ENCODE assay signal across 30 cellular contexts in the genomic region with DNA sequence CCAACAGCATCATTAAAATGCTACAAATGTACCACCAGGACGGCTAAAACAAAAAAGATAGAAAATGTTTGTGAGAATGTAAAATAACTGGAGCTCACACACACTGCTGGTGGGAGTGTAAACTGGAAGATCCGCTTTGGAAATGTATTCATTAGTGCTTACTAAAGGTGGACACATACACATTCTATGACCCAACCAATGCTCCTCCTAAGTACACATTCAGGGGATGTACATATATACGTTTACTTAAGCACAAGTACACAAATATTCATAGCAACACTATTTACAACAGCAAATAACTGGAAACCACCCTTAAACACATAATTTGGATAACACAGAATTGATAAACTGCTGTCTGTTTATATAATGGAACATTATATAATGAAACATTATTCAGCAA.
"Had no signal": no experiment of that assay in that cellular context is flagged by ENCODE, and none has a peak within 500 bp of the region (broad histone marks: within the 10 kb centered on the region; RNA-seq: fewer than 3 reads in every experiment).

No MANE protein-coding gene starts in this region.

- H3K4me3 ChIP-seq: adrenal gland, body of pancreas, cardiac muscle cell, colonic mucosa, esophagus muscularis mucosa, gastrocnemius medialis, heart left ventricle had no signal

- DNase-seq: activated B cell treated with CpG ODN at 0.5 μM for 24 hours; activated CD4-positive, alpha-beta T cell treated with anti-CD3 and anti-CD28 coated beads for 48 hours; activated CD4-positive, alpha-beta T cell treated with anti-CD3 and anti-CD28 coated beads, Interleukin-2, amount 50 U/mL, for 1 hour; activated CD4-positive, alpha-beta T cell treated with anti-CD3 and anti-CD28 coated beads, Interleukin-2, amount 50 U/mL, for 48 hours; activated CD8-positive, alpha-beta memory T cell treated with anti-CD3 and anti-CD28 coated beads for 24 hours; activated CD8-positive, alpha-beta T cell treated with anti-CD3 and anti-CD28 coated beads for 36 hours; activated effector memory CD4-positive, alpha-beta T cell treated with anti-CD3 and anti-CD28 coated beads, Interleukin-2, amount 50 U/mL, for 16 hours; activated naive CD4-positive, alpha-beta T cell treated with anti-CD3 and anti-CD28 coated beads for 36 hours; activated naive CD8-positive, alpha-beta T cell treated with anti-CD3 and anti-CD28 coated beads for 36 hours; activated naive CD8-positive, alpha-beta T cell treated with anti-CD3 and anti-CD28 coated beads, Interleukin-2, amount 50 U/mL, for 24 hours; activated T-cell treated with anti-CD3 and anti-CD28 coated beads, Interleukin-2, amount 50 U/mL, for 1 hour; activated T-cell treated with anti-CD3 and anti-CD28 coated beads, Interleukin-2, amount 50 U/mL, for 48 hours; adrenal gland; amygdala; aorta; body of pancreas; central memory CD4-positive, alpha-beta T cell; cerebellar nuclear complex; colonic mucosa; effector CD8-positive, alpha-beta T cell; erythroblast; foreskin keratinocyte; gastrocnemius medialis; glutamatergic neuron; heart left ventricle; T-helper 17 cell; T1000; WERI-Rb-1 had no signal
